ENCODE assay signal across 9 cellular contexts in genomic region chr12:51922762-51923505, GRCh38. TPM values are rescaled to one million over a fixed set of nuclear protein-coding genes. Genes with fewer than 3 reads are reported as not detected.
DNase-seq lines count a peak whose midpoint lies in the region; ATAC-seq and TF ChIP-seq lines count a peak whose summit lies in the region.
"Had no signal": no experiment of that assay in that cellular context is flagged by ENCODE, and none has a peak within 500 bp of the region (broad histone marks: within the 10 kb centered on the region; RNA-seq: fewer than 3 reads in every experiment).

No MANE protein-coding gene starts in this region.

- H3K27ac ChIP-seq in esophagus muscularis mucosa (replicated peaks in 1 of 4) = peak overlapping the region; percentile 48 to 76 (median 62)

- no peaks in the 10 kb centered on the region for H3K9me3 ChIP-seq in esophagus muscularis mucosa

- H3K9me3 Mint-ChIP-seq in naive B cell = no peaks in the 10 kb centered on the region
- H3K9me3 Mint-ChIP-seq in T-helper 2 cell treated with Interferon-gamma antibody and Interleukin-4, amounts not matched to agents 5 μg/mL and 100 μg/mL, for 36 hours = no peaks in the 10 kb centered on the region
- no peaks in the 10 kb centered on the region for H3K9me3 Mint-ChIP-seq in osteocyte (ENCODE audit: unreplicated experiment)

- ATAC-seq in naive B cell (ENCODE audit: low read depth in 2 of 2) (peak; percentile 54 to 60), GM19035 (IDR thresholded peaks at IDR 0.05; ENCODE audit: unreplicated experiment) (no peak)

- H3K36me3 Mint-ChIP-seq in naive B cell (no peaks in the 10 kb centered on the region), osteocyte (ENCODE audit: unreplicated experiment) (no peaks in the 10 kb centered on the region)
- H3K36me3 Mint-ChIP-seq in T-helper 2 cell treated with Interferon-gamma antibody and Interleukin-4, amounts not matched to agents 5 μg/mL and 100 μg/mL, for 36 hours (ENCODE audit: low read depth) = no peaks in the 10 kb centered on the region

- no peak for TF ChIP-seq EP300 in esophagus muscularis mucosa (IDR thresholded peaks at IDR 0.05)

- TF ChIP-seq POLR2A in esophagus muscularis mucosa (IDR thresholded peaks at IDR 0.05; ENCODE audit: low read depth) = no peak

- peaks cover 27 to 39% (median 33%) of the 10 kb centered on the region in 4 donors for H3K4me1 ChIP-seq in esophagus muscularis mucosa

- peaks cover 0 to 38% (median 9%) of the 10 kb centered on the region in 4 donors for H3K36me3 ChIP-seq in esophagus muscularis mucosa

- peak overlapping the region in 3 of 4 donors; percentile 7 to 27 (median 21) for H3K4me3 ChIP-seq in esophagus muscularis mucosa

- 61% methylated on average over 13 of the region's 16 CpGs for WGBS in esophagus muscularis mucosa

- H3K27me3 Mint-ChIP-seq in naive B cell (peaks cover 0 to 9% (median 0%) of the 10 kb centered on the region in 3 donors), osteocyte (ENCODE audit: unreplicated experiment) (no peaks in the 10 kb centered on the region)
- H3K27me3 Mint-ChIP-seq in T-helper 2 cell treated with Interferon-gamma antibody and Interleukin-4, amounts not matched to agents 5 μg/mL and 100 μg/mL, for 36 hours (ENCODE audit: low read depth) = peaks cover 14% of the 10 kb centered on the region

- intact Hi-C loops in esophagus muscularis mucosa (cut with DNase I) = no loop called here

- peak overlapping the region in 2 of 6 donors; percentile 20 to 32 for H3K27ac Mint-ChIP-seq in naive B cell
- H3K27ac Mint-ChIP-seq in T-helper 2 cell treated with Interferon-gamma antibody and Interleukin-4, amounts not matched to agents 5 μg/mL and 100 μg/mL, for 36 hours = no peak overlapping the region
- no peak overlapping the region for H3K27ac Mint-ChIP-seq in osteocyte (ENCODE audit: unreplicated experiment)

- DNase-seq in AG08396 (ENCODE audit: low spot score) (peak; percentile 49), NCI-H2029 (lab: John Stamatoyannopoulos, UW) (peak; percentile 38), esophagus muscularis mucosa (ENCODE audit: extremely low spot score) (no peak), naive B cell (peak; percentile 21), osteocyte (ENCODE audit: extremely low spot score, unreplicated experiment) (no peak)
- DNase-seq in activated CD4-positive, alpha-beta T cell treated with anti-CD3 and anti-CD28 coated beads for 4 hours = no peak
- DNase-seq in T-helper 2 cell treated with Interferon-gamma antibody and Interleukin-4, amounts not matched to agents 5 μg/mL and 100 μg/mL, for 36 hours (ENCODE audit: low spot score) = no peak

- TF ChIP-seq CTCF in esophagus muscularis mucosa (IDR thresholded peaks at IDR 0.05) (peak in 1 of 3 experiments; percentile 5), osteocyte (IDR thresholded peaks at IDR 0.05) (no peak)

- peak overlapping the region in 7 of 8 donors; percentile 41 to 70 (median 63) for H3K4me3 Mint-ChIP-seq in naive B cell
- H3K4me3 Mint-ChIP-seq in T-helper 2 cell treated with Interferon-gamma antibody and Interleukin-4, amounts not matched to agents 5 μg/mL and 100 μg/mL, for 36 hours = no peak overlapping the region
- no peak overlapping the region for H3K4me3 Mint-ChIP-seq in osteocyte (ENCODE audit: unreplicated experiment)

- H3K27me3 ChIP-seq in esophagus muscularis mucosa = peaks cover 0 to 8% (median 2%) of the 10 kb centered on the region in 4 donors

- H3K4me1 Mint-ChIP-seq in naive B cell (peaks cover 31 to 34% (median 32%) of the 10 kb centered on the region in 3 donors), osteocyte (ENCODE audit: unreplicated experiment) (peaks cover 7% of the 10 kb centered on the region)
- peaks cover 6% of the 10 kb centered on the region for H3K4me1 Mint-ChIP-seq in T-helper 2 cell treated with Interferon-gamma antibody and Interleukin-4, amounts not matched to agents 5 μg/mL and 100 μg/mL, for 36 hours (ENCODE audit: low read depth)

RNA-seq across cellular contexts. Expression of gene ACVRL1, which starts 15.6 kb away (rescaled TPM):
- total RNA-seq in esophagus muscularis mucosa (100 to 1,000 TPM; 124 to 149 (median 125) TPM), osteocyte (not detected in 2 replicates)
- polyA plus RNA-seq in naive B cell (ENCODE audit: low read depth in 6 of 6) = not detected

RNA-seq across cellular contexts. Expression of gene ACVR1B, which starts 28.6 kb away (rescaled TPM):
- total RNA-seq in esophagus muscularis mucosa = 10 to 100 TPM in 3 of 4 donors, 1 to 10 TPM in 1; 9.1 to 22.4 (median 13.9) TPM
- polyA plus RNA-seq in naive B cell (ENCODE audit: low read depth in 6 of 6) = 1 to 10 TPM in 1 of 6 donors, under 1 TPM in 4, not detected in 1; 0.43 to 1.1 (median 0.51) TPM
- 15.2 and 15.8 TPM in 2 replicates for total RNA-seq in osteocyte

RNA-seq across cellular contexts. Expression of gene ANKRD33, which starts 35.0 kb away (rescaled TPM):
- total RNA-seq in esophagus muscularis mucosa = not detected
- not detected for polyA plus RNA-seq in naive B cell (ENCODE audit: low read depth in 6 of 6)
- total RNA-seq in osteocyte = not detected in 2 replicates
- total RNA-seq: Daoy had no signal

Comparison
In these comparisons a context has a peak if more than half of its experiments do, and no peak if none do; other contexts are left out.
1. DNase-seq: peak in AG08396 (single experiment), NCI-H2029 (single experiment) and naive B cell (single experiment); none in esophagus muscularis mucosa (single experiment), activated CD4-positive, alpha-beta T cell treated with anti-CD3 and anti-CD28 coated beads for 4 hours (0 of 2), T-helper 2 cell treated with Interferon-gamma antibody and Interleukin-4, amounts not matched to agents 5 μg/mL and 100 μg/mL, for 36 hours (single experiment) and osteocyte (single experiment).
2. H3K4me3 Mint-ChIP-seq: peak in naive B cell (7 of 8); none in T-helper 2 cell treated with Interferon-gamma antibody and Interleukin-4, amounts not matched to agents 5 μg/mL and 100 μg/mL, for 36 hours (single experiment) and osteocyte (single experiment).
3. RNA of gene ACVRL1, which starts 15.6 kb away (total RNA-seq): 124 to 149 TPM in esophagus muscularis mucosa; not detected in osteocyte; every median in the first group is over 100 times any median in the second.